15 cellular contexts compared by ENCODE assay signal in genomic region chr1:29320541-29320940, GRCh38.
DNase-seq lines count a peak whose midpoint lies in the region; ATAC-seq and TF ChIP-seq lines count a peak whose summit lies in the region.
"Had no signal": no experiment of that assay in that cellular context is flagged by ENCODE, and none has a peak within 500 bp of the region (broad histone marks: within the 10 kb centered on the region; RNA-seq: fewer than 3 reads in every experiment).

No MANE protein-coding gene starts in this region.

- H3K4me1 ChIP-seq in mucosa of descending colon (ENCODE audit: low read depth), result no peaks in the 10 kb centered on the region
- no peaks in the 10 kb centered on the region for H3K4me1 ChIP-seq in spleen
- H3K4me1 ChIP-seq: BLaER1 treated with 17β-estradiol and CSF1 and Interleukin-3, amounts not matched to agents 10 nM and 100 nM had no signal

- H3K27ac ChIP-seq in spleen, result no peak overlapping the region
- H3K27ac ChIP-seq: 22Rv1; BLaER1 treated with 17β-estradiol and CSF1 and Interleukin-3, amounts not matched to agents 10 nM and 100 nM; HL-60 had no signal

- no peak overlapping the region for H3K4me3 ChIP-seq in mucosa of descending colon
- no peak overlapping the region for H3K4me3 ChIP-seq in spleen
- H3K4me3 ChIP-seq: BLaER1 treated with 17β-estradiol and CSF1 and Interleukin-3, amounts not matched to agents 10 nM and 100 nM; GM12878 had no signal

- H3K36me3 ChIP-seq in mucosa of descending colon (ENCODE audit: low read depth) (no peaks in the 10 kb centered on the region), spleen (no peaks in the 10 kb centered on the region)
- H3K36me3 ChIP-seq: BLaER1 treated with 17β-estradiol and CSF1 and Interleukin-3, amounts not matched to agents 10 nM and 100 nM had no signal

- DNase-seq in SIG-M5 treated with dmso at 0.1 percent for 504 hours (lab: John Stamatoyannopoulos, UW; ENCODE audit: unreplicated experiment) (peak; percentile 22), SIG-M5 (lab: John Stamatoyannopoulos, UW) (no peak), mucosa of descending colon (peak in 1 of 3 donors; percentile 28), spleen (peak; percentile 71), amniotic stem cell (lab: John Stamatoyannopoulos, UW) (no peak), NCI-H226 (no peak)
- DNase-seq in stimulated activated naive CD4-positive, alpha-beta T cell (lab: John Stamatoyannopoulos, UW), result no peak
- DNase-seq: AML-193; Calu3; CD4-positive, CD25-positive, alpha-beta regulatory T cell; DMS79 had no signal

- intact Hi-C loops in mucosa of descending colon (cut with DNase I, micrococcal nuclease), result no loop called here
- intact Hi-C loops in spleen (cut with DNase I; ENCODE audit: low total_unique reads), result no loop called here

- WGBS in spleen, 5 donors, result 91 to 96% (median 94%) methylated on average over 10 to 16 of the region's 16 CpGs

- TF ChIP-seq POLR2A in spleen (IDR thresholded peaks at IDR 0.05), result no peak

- H3K9me3 ChIP-seq in mucosa of descending colon, result no peaks in the 10 kb centered on the region
- H3K9me3 ChIP-seq in spleen, result no peaks in the 10 kb centered on the region
- H3K9me3 ChIP-seq: BLaER1 treated with 17β-estradiol and CSF1 and Interleukin-3, amounts not matched to agents 10 nM and 100 nM had no signal

- no peak for TF ChIP-seq CTCF in mucosa of descending colon (IDR thresholded peaks at IDR 0.05)
- TF ChIP-seq CTCF in spleen (IDR thresholded peaks at IDR 0.05 in 8 of 11, conservative IDR thresholded peaks at IDR 0.05 in 3 of 11), result no peak

- no peaks in the 10 kb centered on the region for H3K27me3 ChIP-seq in spleen (replicated peaks in 1 of 7)
- H3K27me3 ChIP-seq: BLaER1 treated with 17β-estradiol and CSF1 and Interleukin-3, amounts not matched to agents 10 nM and 100 nM had no signal

- ATAC-seq in mucosa of descending colon, result peak; percentile 16
- ATAC-seq: GM12878 had no signal

Comparison
In these comparisons a context has a peak if more than half of its experiments do, and no peak if none do; other contexts are left out.
1. DNase-seq: peak in SIG-M5 treated with dmso at 0.1 percent for 504 hours (single experiment) and spleen (single experiment); none in SIG-M5 (single experiment), amniotic stem cell (single experiment), stimulated activated naive CD4-positive, alpha-beta T cell (0 of 6) and NCI-H226 (single experiment).